17 cellular contexts compared by ENCODE assay signal in genomic region chr12:8943565-8944186, GRCh38. TPM values are rescaled to one million over a fixed set of nuclear protein-coding genes. Genes with fewer than 3 reads are reported as not detected.
DNase-seq lines count a peak whose midpoint lies in the region; ATAC-seq and TF ChIP-seq lines count a peak whose summit lies in the region.
"Had no signal": no experiment of that assay in that cellular context is flagged by ENCODE, and none has a peak within 500 bp of the region (broad histone marks: within the 10 kb centered on the region; RNA-seq: fewer than 3 reads in every experiment).

No MANE protein-coding gene starts in this region.

- no peak overlapping the region for H3K4me3 ChIP-seq in CD4-positive, alpha-beta memory T cell (ENCODE audit: low read length in 2 of 2)
- no peak overlapping the region for H3K4me3 ChIP-seq in endodermal cell (ENCODE audit: low read length)
- H3K4me3 ChIP-seq: HAP-1 had no signal

- TF ChIP-seq CTCF in endodermal cell (conservative IDR thresholded peaks at IDR 0.05) = no peak

- H3K27me3 Mint-ChIP-seq in activated T-cell treated with anti-CD3 and anti-CD28 coated beads, Interleukin-2, amount 50 U/mL, for 24 hours = no peaks in the 10 kb centered on the region
- H3K27me3 Mint-ChIP-seq in CD4-positive, alpha-beta memory T cell = no peaks in the 10 kb centered on the region
- H3K27me3 Mint-ChIP-seq in T-helper 17 cell (no peaks in the 10 kb centered on the region), endodermal cell (ENCODE audit: insufficient read depth) (no peaks in the 10 kb centered on the region)
- H3K27me3 Mint-ChIP-seq: IgD-negative memory B cell had no signal

- POLR2A ChIA-PET in CD4-positive, alpha-beta memory T cell (lab: Charles Lee; ENCODE audit: partially characterized antibody) = interaction anchor here (0.9 kb wide), 1 partner anchor 81 kb away, joined by 5 read pairs; no protein-coding TSS in a partner anchor

- H3K9ac ChIP-seq in endodermal cell (ENCODE audit: extremely low read depth, low read length, poor library complexity, severe bottlenecking) = no peak overlapping the region

- H3K36me3 ChIP-seq in CD4-positive, alpha-beta memory T cell (ENCODE audit: insufficient read depth, low read length) = peaks cover 48% of the 10 kb centered on the region
- H3K36me3 ChIP-seq in endodermal cell (ENCODE audit: control insufficient read depth, insufficient read depth, low read length) = peaks cover 55% of the 10 kb centered on the region

- peaks cover 77% of the 10 kb centered on the region for H3K36me3 Mint-ChIP-seq in activated T-cell treated with anti-CD3 and anti-CD28 coated beads, Interleukin-2, amount 50 U/mL, for 24 hours (ENCODE audit: low read depth)
- H3K36me3 Mint-ChIP-seq in CD4-positive, alpha-beta memory T cell = peaks cover 26 to 65% of the 10 kb centered on the region in 2 donors
- H3K36me3 Mint-ChIP-seq in T-helper 17 cell (ENCODE audit: low read depth) (peaks cover 3% of the 10 kb centered on the region), endodermal cell (ENCODE audit: low read depth) (peaks cover 56% of the 10 kb centered on the region)
- H3K36me3 Mint-ChIP-seq: IgD-negative memory B cell had no signal

- peak overlapping the region; percentile 76 for H3K27ac Mint-ChIP-seq in activated T-cell treated with anti-CD3 and anti-CD28 coated beads, Interleukin-2, amount 50 U/mL, for 24 hours
- peak overlapping the region in 4 of 7 donors; percentile 10 to 60 (median 36) for H3K27ac Mint-ChIP-seq in CD4-positive, alpha-beta memory T cell
- peak overlapping the region; percentile 67 for H3K27ac Mint-ChIP-seq in T-helper 17 cell
- H3K27ac Mint-ChIP-seq in endodermal cell = peak overlapping the region; percentile 27
- H3K27ac Mint-ChIP-seq: IgD-negative memory B cell had no signal

- H3K4me1 ChIP-seq in CD4-positive, alpha-beta memory T cell (ENCODE audit: insufficient read depth, low read length) = peaks cover 28% of the 10 kb centered on the region
- no peaks in the 10 kb centered on the region for H3K4me1 ChIP-seq in endodermal cell (ENCODE audit: control insufficient read depth, insufficient read depth, low read length)

- intact Hi-C loops in CD4-positive, alpha-beta memory T cell (cut with micrococcal nuclease) = no loop called here

- WGBS in endodermal cell (ENCODE audit: insufficient coverage in 1 of 2, insufficient read length in 1 of 2), 2 experiments = 93 to 94% methylated on average over 4 to 10 of the region's 10 CpGs

- no peak for ATAC-seq in T-helper 17 cell

- no peak for DNase-seq in activated T-cell treated with anti-CD3 and anti-CD28 coated beads, Interleukin-2, amount 50 U/mL, for 24 hours
- DNase-seq in activated T-cell treated with anti-CD3 and anti-CD28 coated beads, Interleukin-2, amount 50 U/mL, for 48 hours = no peak
- DNase-seq in CD4-positive, alpha-beta memory T cell = no peak
- no peak for DNase-seq in T-helper 17 cell
- DNase-seq in endodermal cell = no peak
- DNase-seq in COLO668 (lab: John Stamatoyannopoulos, UW; ENCODE audit: unreplicated experiment) = no peak
- no peak for DNase-seq in amygdala (lab: John Stamatoyannopoulos, UW)
- DNase-seq in DMS53 treated with DMSO at 0.1 percent for 48 hours (lab: John Stamatoyannopoulos, UW; ENCODE audit: unreplicated experiment) = no peak
- DNase-seq: DND-41, NCI-H1105 treated with DMSO at 0.1 percent for 48 hours, NCI-H1694, NCI-H2081 treated with DMSO at 0.1 percent for 48 hours, NCI-H748 treated with DMSO at 0.1 percent for 48 hours, Right ventricle myocardium superior had no signal

- peaks cover 34% of the 10 kb centered on the region for H3K4me1 Mint-ChIP-seq in activated T-cell treated with anti-CD3 and anti-CD28 coated beads, Interleukin-2, amount 50 U/mL, for 24 hours (ENCODE audit: low read depth)
- peaks cover 25 to 38% (median 29%) of the 10 kb centered on the region in 4 donors for H3K4me1 Mint-ChIP-seq in CD4-positive, alpha-beta memory T cell
- H3K4me1 Mint-ChIP-seq in T-helper 17 cell (peaks cover 29% of the 10 kb centered on the region), endodermal cell (peaks cover 15% of the 10 kb centered on the region)

- no peaks in the 10 kb centered on the region for H3K9me3 ChIP-seq in CD4-positive, alpha-beta memory T cell (ENCODE audit: control insufficient read depth in 1 of 2, low read length in 2 of 2)
- H3K9me3 ChIP-seq in T-helper 17 cell (ENCODE audit: control insufficient read depth, low read length, poor library complexity, severe bottlenecking) (no peaks in the 10 kb centered on the region), endodermal cell (ENCODE audit: control insufficient read depth, low read length) (no peaks in the 10 kb centered on the region)
- H3K9me3 ChIP-seq: HAP-1 had no signal

- CTCF ChIA-PET in CD4-positive, alpha-beta memory T cell (lab: Charles Lee; ENCODE audit: partially characterized antibody) = interaction anchor here (0.8 to 13.9 kb wide), 3 partner anchors 31 to 102 kb away, joined by 3 to 561 read pairs (median 358); no protein-coding TSS in a partner anchor

- no peak overlapping the region for H3K4me3 Mint-ChIP-seq in activated T-cell treated with anti-CD3 and anti-CD28 coated beads, Interleukin-2, amount 50 U/mL, for 24 hours
- H3K4me3 Mint-ChIP-seq in CD4-positive, alpha-beta memory T cell = no peak overlapping the region
- no peak overlapping the region for H3K4me3 Mint-ChIP-seq in T-helper 17 cell
- no peak overlapping the region for H3K4me3 Mint-ChIP-seq in endodermal cell

- H3K9me3 Mint-ChIP-seq in activated T-cell treated with anti-CD3 and anti-CD28 coated beads, Interleukin-2, amount 50 U/mL, for 24 hours = no peaks in the 10 kb centered on the region
- no peaks in the 10 kb centered on the region for H3K9me3 Mint-ChIP-seq in CD4-positive, alpha-beta memory T cell
- H3K9me3 Mint-ChIP-seq in endodermal cell = no peaks in the 10 kb centered on the region
- H3K9me3 Mint-ChIP-seq: IgD-negative memory B cell had no signal

- no peak overlapping the region for H3K27ac ChIP-seq in CD4-positive, alpha-beta memory T cell (ENCODE audit: low read depth, low read length)
- H3K27ac ChIP-seq in endodermal cell (ENCODE audit: low read depth, low read length) = no peak overlapping the region
- H3K27ac ChIP-seq: HL-60 had no signal

- no peaks in the 10 kb centered on the region for H3K27me3 ChIP-seq in CD4-positive, alpha-beta memory T cell (ENCODE audit: insufficient read depth, low read length)
- no peaks in the 10 kb centered on the region for H3K27me3 ChIP-seq in endodermal cell (ENCODE audit: control insufficient read depth, insufficient read depth, low read length, poor library complexity, severe bottlenecking)

RNA-seq across cellular contexts. Expression of gene M6PR, which starts 5.8 kb away (rescaled TPM):
- total RNA-seq in CD4-positive, alpha-beta memory T cell = 100 to 1,000 TPM; 226 to 247 TPM
- 100 to 1,000 TPM; 363 to 502 TPM for polyA plus RNA-seq in CD4-positive, alpha-beta memory T cell
- total RNA-seq in T-helper 17 cell = 100 to 1,000 TPM; 185 to 188 TPM
- 100 to 1,000 TPM; 116 to 255 TPM for total RNA-seq in endodermal cell
- polyA plus RNA-seq in endodermal cell (2013, experiment 1 of 2) = 90.8 TPM
- polyA plus RNA-seq in endodermal cell (2013, experiment 2 of 2) = 86.5 TPM

RNA-seq across cellular contexts. Expression of gene PHC1, which starts 29.4 kb away (rescaled TPM):
- 10 to 100 TPM; 52.4 to 52.8 TPM for total RNA-seq in CD4-positive, alpha-beta memory T cell
- polyA plus RNA-seq in CD4-positive, alpha-beta memory T cell = 10 to 100 TPM; 22.3 to 28.1 TPM
- total RNA-seq in T-helper 17 cell (10 to 100 TPM; 52.7 to 54.1 TPM), endodermal cell (100 to 1,000 TPM; 100 to 538 TPM)
- polyA plus RNA-seq in endodermal cell (2013, experiment 1 of 2) = 128 TPM
- 90.0 TPM for polyA plus RNA-seq in endodermal cell (2013, experiment 2 of 2)

RNA-seq across cellular contexts. Expression of gene KLRG1, which starts 45.7 kb away (rescaled TPM):
- total RNA-seq in CD4-positive, alpha-beta memory T cell = 10 to 100 TPM; 51.2 to 55.8 TPM
- polyA plus RNA-seq in CD4-positive, alpha-beta memory T cell = 100 to 1,000 TPM in 1 of 2 donors, 10 to 100 TPM in 1; 98.9 to 161 TPM
- total RNA-seq in T-helper 17 cell (10 to 100 TPM in 1 of 2 donors, 1 to 10 TPM in 1; 9.9 to 22.2 TPM), endodermal cell (1 to 10 TPM; 3.1 TPM)
- 3.4 TPM for polyA plus RNA-seq in endodermal cell (2013, experiment 1 of 2)
- polyA plus RNA-seq in endodermal cell (2013, experiment 2 of 2) = 3.3 TPM
